19 cellular contexts compared by ENCODE assay signal in the genomic region with DNA sequence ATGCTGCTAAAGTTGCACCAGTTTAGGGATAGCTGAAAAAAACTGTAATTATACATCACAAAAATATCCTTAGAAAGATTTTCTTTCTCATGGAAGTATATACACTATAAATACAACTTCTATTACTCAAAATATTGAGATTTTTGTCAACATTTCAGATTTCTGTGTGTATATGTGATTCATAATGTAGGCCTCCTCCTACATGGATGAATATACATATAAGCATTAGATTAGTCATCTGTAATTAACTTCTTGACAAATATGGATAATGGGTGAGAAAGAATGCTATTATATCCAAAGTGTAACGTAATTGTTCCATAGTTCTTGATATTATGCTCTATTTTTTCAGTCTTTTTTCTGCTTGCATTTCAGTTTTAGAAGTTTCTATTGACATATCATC.
"Had no signal": no experiment of that assay in that cellular context is flagged by ENCODE, and none has a peak within 500 bp of the region (broad histone marks: within the 10 kb centered on the region; RNA-seq: fewer than 3 reads in every experiment).

No MANE protein-coding gene starts in this region.

- DNase-seq: effector memory CD4-positive, alpha-beta T cell; erythroblast; heart right ventricle; hypothalamus; mucosa of descending colon; natural killer cell; ovary; sigmoid colon; stimulated activated CD4-positive, alpha-beta T cell treated with anti-CD3 and anti-CD28 coated beads, Interleukin-2, amount 100 ng/mL, for 24 hours; stimulated activated naive CD4-positive, alpha-beta T cell; stomach; substantia nigra; trophoblast cell had no signal

- H3K27ac ChIP-seq: heart right ventricle, ovary, right atrium auricular region, sigmoid colon, skin epidermis, stomach had no signal

- ATAC-seq: heart right ventricle, left lobe of liver, mucosa of descending colon, natural killer cell had no signal

- H3K4me3 ChIP-seq: heart right ventricle, mucosa of descending colon, ovary, right atrium auricular region, sigmoid colon, skin epidermis, stomach had no signal

- H3K36me3 Mint-ChIP-seq: natural killer cell had no signal

- FAIRE-seq: frontal cortex, islet of Langerhans had no signal

- H3K9me3 ChIP-seq: heart right ventricle, mucosa of descending colon, ovary, right atrium auricular region, sigmoid colon had no signal

- H3K27ac Mint-ChIP-seq: natural killer cell had no signal

- H3K36me3 ChIP-seq: heart right ventricle, ovary, right atrium auricular region, sigmoid colon, stomach had no signal

- H3K4me1 Mint-ChIP-seq: natural killer cell, neural crest cell had no signal

- H3K4me3 Mint-ChIP-seq: natural killer cell, neural crest cell had no signal

- H3K4me1 ChIP-seq: heart right ventricle, right atrium auricular region, stomach had no signal

- H3K27me3 ChIP-seq: heart right ventricle, ovary, right atrium auricular region, sigmoid colon, stomach had no signal
